ENCODE assay signal across 1 cellular context in genomic region chr17:8185580-8186445, GRCh38.
A peak's percentile ranks its signal among the peaks of the same experiment; 100 is the strongest.
TF ChIP-seq lines count a peak whose summit lies in the region.

No MANE protein-coding gene starts in this region.

TF ChIP-seq in GM12878, 131 proteins besides CTCF, POLR2A, EP300 and RAD21 (continues in another document):
- no peak for TF ChIP-seq BCL3 (IDR thresholded peaks at IDR 0.05; ENCODE audit: borderline replicate concordance, insufficient read depth, low read depth, low read length, poor library complexity, severe bottlenecking)
- peak; percentile 83 for TF ChIP-seq GATAD2B (conservative IDR thresholded peaks at IDR 0.05; ENCODE audit: low read depth)
- 0 out of 2 replicates have a peak, but pooled peaks have one; percentile 12 for TF ChIP-seq CHD2 (IDR thresholded peaks at IDR 0.05; ENCODE audit: borderline replicate concordance, low read depth, low read length)
- no peak for TF ChIP-seq EED (IDR thresholded peaks at IDR 0.05; ENCODE audit: low read depth)
- no peak for TF ChIP-seq CHD4 (IDR thresholded peaks at IDR 0.05)
- TF ChIP-seq ATF7 (IDR thresholded peaks at IDR 0.05; ENCODE audit: low read depth), result no peak
- TF ChIP-seq KDM1A (IDR thresholded peaks at IDR 0.05; ENCODE audit: borderline replicate concordance), result no peak
- no peak for TF ChIP-seq ZNF687 (IDR thresholded peaks at IDR 0.05)
- TF ChIP-seq CEBPB (IDR thresholded peaks at IDR 0.05; ENCODE audit: borderline replicate concordance in 1 of 2, low read depth in 2 of 2, low read length in 2 of 2), result no peak
- no peak for TF ChIP-seq STAT3 (IDR thresholded peaks at IDR 0.05; ENCODE audit: low read depth, low read length)
- peak; percentile 41; the same call in 1 of the 2 replicates for TF ChIP-seq IRF4 (IDR thresholded peaks at IDR 0.05; ENCODE audit: low read depth, low read length)
- TF ChIP-seq SKIL (IDR thresholded peaks at IDR 0.05; ENCODE audit: low read depth, poor library complexity, severe bottlenecking), result no peak
- TF ChIP-seq JUNB (IDR thresholded peaks at IDR 0.05), result no peak
- TF ChIP-seq POLR2AphosphoS2 (IDR thresholded peaks at IDR 0.05; ENCODE audit: low read depth, low read length), result no peak
- TF ChIP-seq ZSCAN29 (IDR thresholded peaks at IDR 0.05), result peak; percentile 91
- no peak for TF ChIP-seq ATF2 (IDR thresholded peaks at IDR 0.05; ENCODE audit: low read length)
- TF ChIP-seq SUPT20H (IDR thresholded peaks at IDR 0.05; ENCODE audit: borderline replicate concordance, control insufficient read depth, low read depth, low read length), result no peak
- peak; percentile 24 for TF ChIP-seq PBX3 (IDR thresholded peaks at IDR 0.05; ENCODE audit: insufficient replicate concordance, low read depth, low read length)
- no peak for TF ChIP-seq MAX (IDR thresholded peaks at IDR 0.05; ENCODE audit: low read depth, low read length)
- no peak for TF ChIP-seq PKNOX1 (IDR thresholded peaks at IDR 0.05)
- no peak for TF ChIP-seq REST (IDR thresholded peaks at IDR 0.05; ENCODE audit: low read depth, low read length)
- TF ChIP-seq RBBP5 (conservative IDR thresholded peaks at IDR 0.05), result no peak
- no peak for TF ChIP-seq SIN3A (IDR thresholded peaks at IDR 0.05; ENCODE audit: low read depth, low read length)
- TF ChIP-seq SREBF1 (IDR thresholded peaks at IDR 0.05; ENCODE audit: low read length), result no peak
- no peak for TF ChIP-seq KAT2A (conservative IDR thresholded peaks at IDR 0.05; ENCODE audit: control insufficient read depth, low read depth, low read length)
- no peak for TF ChIP-seq ZBED1 (IDR thresholded peaks at IDR 0.05; ENCODE audit: borderline replicate concordance)
- TF ChIP-seq PAX5 (IDR thresholded peaks at IDR 0.05; ENCODE audit: borderline replicate concordance, low read depth, low read length), result 0 out of 2 replicates have a peak, but pooled peaks have one; percentile 18
- TF ChIP-seq TARDBP (IDR thresholded peaks at IDR 0.05; ENCODE audit: borderline replicate concordance), result peak; percentile 99
- peak; percentile 47 for TF ChIP-seq POLR2AphosphoS5 (IDR thresholded peaks at IDR 0.05; ENCODE audit: low read length)
- no peak for TF ChIP-seq HDAC6 (IDR thresholded peaks at IDR 0.05; ENCODE audit: unreplicated experiment)
- no peak for TF ChIP-seq ZBTB11 (CRISPR knock-in tag; IDR thresholded peaks at IDR 0.05)
- no peak for TF ChIP-seq EZH2 (IDR thresholded peaks at IDR 0.05; ENCODE audit: borderline replicate concordance, control insufficient read depth, low read depth, low read length)
- peak; percentile 65; the same call in 1 of the 2 replicates for TF ChIP-seq ZNF207 (IDR thresholded peaks at IDR 0.05; ENCODE audit: borderline replicate concordance)
- no peak for TF ChIP-seq NFYA (IDR thresholded peaks at IDR 0.05; ENCODE audit: borderline replicate concordance, low read depth, low read length)
- no peak for TF ChIP-seq MYB (IDR thresholded peaks at IDR 0.05; ENCODE audit: borderline replicate concordance, low read depth, low read length)
- TF ChIP-seq MXI1 (IDR thresholded peaks at IDR 0.05; ENCODE audit: low read depth, low read length), result no peak
- no peak for TF ChIP-seq WRNIP1 (IDR thresholded peaks at IDR 0.05; ENCODE audit: borderline replicate concordance, low read depth, low read length)
- TF ChIP-seq IKZF1 (conservative IDR thresholded peaks at IDR 0.05), result no peak
- TF ChIP-seq SREBF2 (IDR thresholded peaks at IDR 0.05; ENCODE audit: low read length), result peak; percentile 95
- TF ChIP-seq GABPA (IDR thresholded peaks at IDR 0.05; ENCODE audit: low read depth), result no peak
- no peak for TF ChIP-seq SUZ12 (IDR thresholded peaks at IDR 0.05; ENCODE audit: unreplicated experiment)
- TF ChIP-seq CBX3 (IDR thresholded peaks at IDR 0.05; ENCODE audit: borderline replicate concordance, low read depth), result no peak
- peak; percentile 55 for TF ChIP-seq KLF5 (IDR thresholded peaks at IDR 0.05; ENCODE audit: partially characterized antibody)
